ENCODE assay signal across 8 cellular contexts in genomic region chr3:50121416-50122032, GRCh38.
A peak's percentile ranks its signal among the peaks of the same experiment; 100 is the strongest.
DNase-seq lines count a peak whose midpoint lies in the region; ATAC-seq and TF ChIP-seq lines count a peak whose summit lies in the region.

No MANE protein-coding gene starts in this region.

- H3K27me3 ChIP-seq in neutrophil = no peaks in the 10 kb centered on the region

- H3K27ac ChIP-seq in neutrophil = no peak overlapping the region
- no peak overlapping the region for H3K27ac ChIP-seq in substantia nigra (ENCODE audit: low read depth, low read length, poor library complexity, severe bottlenecking)

- H3K9me3 ChIP-seq in neutrophil = peaks cover 2% of the 10 kb centered on the region

- H3K4me1 Mint-ChIP-seq in activated T-cell treated with anti-CD3 and anti-CD28 coated beads, Interleukin-2, amount 50 U/mL, for 24 hours (ENCODE audit: low read depth) = no peaks in the 10 kb centered on the region

- H3K36me3 ChIP-seq in neutrophil = peaks cover 74% of the 10 kb centered on the region

- peaks cover 60% of the 10 kb centered on the region for H3K36me3 Mint-ChIP-seq in activated T-cell treated with anti-CD3 and anti-CD28 coated beads, Interleukin-2, amount 50 U/mL, for 24 hours (ENCODE audit: low read depth)

- TF ChIP-seq CTCF in neutrophil (IDR thresholded peaks at IDR 0.05) = peak; percentile 45

- H3K27ac Mint-ChIP-seq in activated T-cell treated with anti-CD3 and anti-CD28 coated beads, Interleukin-2, amount 50 U/mL, for 24 hours = peak overlapping the region; percentile 11

- peak; percentile 46 for ATAC-seq in HG03439 (IDR thresholded peaks at IDR 0.05; ENCODE audit: unreplicated experiment)

- DNase-seq in NCI-H1694 (lab: John Stamatoyannopoulos, UW) (peak; percentile 31), NCI-H1694 treated with DMSO at 0.1 percent for 48 hours (lab: John Stamatoyannopoulos, UW) (no peak), OCI-M1 (lab: John Stamatoyannopoulos, UW) (peak; percentile 76), fibroblast of peridontal ligament (ENCODE audit: extremely low read depth) (peak; percentile 78), substantia nigra (lab: John Stamatoyannopoulos, UW) (peak in 42 of 49 donors; percentile 5 to 76 (median 44))
- DNase-seq in activated T-cell treated with anti-CD3 and anti-CD28 coated beads, Interleukin-2, amount 50 U/mL, for 24 hours = peak; percentile 81

- no peaks in the 10 kb centered on the region for H3K4me1 ChIP-seq in neutrophil (ENCODE audit: control insufficient read depth in 1 of 2, insufficient read depth in 1 of 2, low read depth in 1 of 2, low read length in 1 of 2)

- H3K27me3 Mint-ChIP-seq in activated T-cell treated with anti-CD3 and anti-CD28 coated beads, Interleukin-2, amount 50 U/mL, for 24 hours = no peaks in the 10 kb centered on the region

- H3K4me3 Mint-ChIP-seq in activated T-cell treated with anti-CD3 and anti-CD28 coated beads, Interleukin-2, amount 50 U/mL, for 24 hours = no peak overlapping the region

- H3K4me3 ChIP-seq in neutrophil (ENCODE audit: low read depth in 1 of 2, low read length in 1 of 2) = no peak overlapping the region

- no peaks in the 10 kb centered on the region for H3K9me3 Mint-ChIP-seq in activated T-cell treated with anti-CD3 and anti-CD28 coated beads, Interleukin-2, amount 50 U/mL, for 24 hours
